17 cellular contexts compared by ENCODE assay signal in the genomic region with DNA sequence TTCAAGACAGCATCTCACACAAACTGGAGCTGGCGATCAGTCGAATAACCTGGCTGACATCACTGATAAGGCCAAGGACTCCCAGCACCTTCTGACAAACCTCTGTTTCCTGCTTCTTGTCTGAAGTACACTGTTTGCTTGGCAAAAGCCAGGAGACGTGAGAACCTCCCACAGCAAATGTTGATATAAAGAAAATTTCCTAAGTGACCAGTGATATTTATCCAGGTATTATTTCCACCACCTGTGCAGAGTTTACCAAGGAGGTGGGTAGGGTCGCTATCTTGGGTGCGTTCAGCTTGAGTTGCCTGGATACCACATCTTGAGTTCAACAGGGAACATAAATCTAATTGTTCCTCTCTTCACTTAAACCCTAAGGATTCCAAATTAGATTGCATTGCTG.
"Had no signal": no experiment of that assay in that cellular context is flagged by ENCODE, and none has a peak within 500 bp of the region (broad histone marks: within the 10 kb centered on the region; RNA-seq: fewer than 3 reads in every experiment).

No MANE protein-coding gene starts in this region.

- H3K36me3 ChIP-seq: cardiac muscle cell, gastrocnemius medialis, heart right ventricle, spleen, vagina had no signal

- H3K27ac ChIP-seq: cardiac muscle cell, gastrocnemius medialis, heart right ventricle, psoas muscle, spleen, testis, vagina had no signal

- H3K9me3 ChIP-seq: gastrocnemius medialis, psoas muscle, testis, vagina had no signal

- DNase-seq: activated CD4-positive, alpha-beta T cell treated with anti-CD3 and anti-CD28 coated beads for 1 hour; activated CD4-positive, alpha-beta T cell treated with anti-CD3 and anti-CD28 coated beads, Interleukin-2, amount 50 U/mL, for 48 hours; activated CD8-positive, alpha-beta memory T cell treated with anti-CD3 and anti-CD28 coated beads, Interleukin-2, amount 10 ng/mL, durations not matched to agents 7 days and 5 days; activated naive CD4-positive, alpha-beta T cell treated with anti-CD3 and anti-CD28 coated beads, Interleukin-2, amount 50 U/mL, for 16 hours; activated T-cell treated with anti-CD3 and anti-CD28 coated beads, Interleukin-2, amount 50 U/mL, for 1 hour; gastrocnemius medialis; heart right ventricle; left cardiac atrium; mesenchymal stem cell; nephron progenitor cell; psoas muscle; spleen; T-cell; testis had no signal

- H3K27me3 ChIP-seq: cardiac muscle cell, gastrocnemius medialis, testis, vagina had no signal

- H3K4me3 ChIP-seq: cardiac muscle cell, gastrocnemius medialis, heart right ventricle, psoas muscle, spleen, testis, vagina had no signal

- H3K4me1 ChIP-seq: testis, vagina had no signal

- ATAC-seq: activated CD8-positive, alpha-beta memory T cell treated with anti-CD3 and anti-CD28 coated beads, Interleukin-2, amount 10 ng/mL, durations not matched to agents 7 days and 5 days; gastrocnemius medialis; heart right ventricle; left cardiac atrium; psoas muscle; sciatic nerve; T-cell had no signal
